ENCODE assay signal across 1 cellular context in the genomic region with DNA sequence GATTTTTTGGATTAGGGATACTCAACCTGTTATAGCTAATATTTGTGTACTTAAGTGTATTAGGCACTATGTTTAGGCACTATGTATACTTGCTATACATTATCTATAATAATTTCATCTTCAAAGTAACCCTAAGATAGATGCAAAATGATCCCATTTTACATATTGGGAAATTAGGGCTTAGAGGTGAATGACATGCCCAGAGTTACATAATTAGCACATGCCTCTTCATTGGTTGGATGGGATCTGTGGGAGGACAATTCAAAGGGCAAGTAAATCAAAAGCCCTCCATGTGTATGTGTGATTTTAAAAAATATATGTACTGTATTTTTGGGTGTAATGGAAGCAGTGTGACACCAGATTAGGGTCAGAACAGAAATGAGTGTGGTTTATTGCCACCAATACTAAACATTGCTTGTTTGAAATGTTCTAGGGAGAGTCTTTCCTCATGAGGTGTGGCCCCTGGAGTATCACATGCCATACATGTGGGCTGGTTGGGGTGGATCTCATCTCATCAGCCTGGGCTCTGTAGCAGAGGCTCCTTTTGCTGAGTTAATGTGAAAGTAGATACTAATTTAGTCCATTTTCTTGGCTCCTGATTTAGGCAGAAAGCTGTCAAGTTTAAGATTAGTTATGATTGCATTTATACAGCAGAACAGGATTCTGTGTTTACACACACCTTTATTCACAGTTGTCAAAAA.
TF ChIP-seq lines count a peak whose summit lies in the region.

No MANE protein-coding gene starts in this region.

TF ChIP-seq in HepG2, 621 proteins besides CTCF, POLR2A, EP300 and RAD21:
- TF ChIP-seq HOXD1 (CRISPR knock-in tag; IDR thresholded peaks at IDR 0.05) (no peak), ZNF629 (CRISPR knock-in tag; conservative IDR thresholded peaks at IDR 0.05) (peak; percentile 61)
